11 cellular contexts compared by ENCODE assay signal in genomic region chr19:51837145-51837544, GRCh38. TPM values are rescaled to one million over a fixed set of nuclear protein-coding genes. Genes with fewer than 3 reads are reported as not detected.
"Had no signal": no experiment of that assay in that cellular context is flagged by ENCODE, and none has a peak within 500 bp of the region (broad histone marks: within the 10 kb centered on the region; RNA-seq: fewer than 3 reads in every experiment).

No MANE protein-coding gene starts in this region.

- H3K4me2 ChIP-seq: GM23338 had no signal

- H3K9ac ChIP-seq: GM23248 had no signal

- H3K4me1 ChIP-seq: HAP-1 had no signal

- DNase-seq: GM23248, GOT3, H7, H9, HCEC 1CT, HFFc6 had no signal

- H3K4me3 ChIP-seq: GM23248, GM23338, HAP-1 had no signal

- ATAC-seq: GM23338, HCT116 had no signal

- H3K9me3 ChIP-seq: HAP-1 had no signal

- H3K36me3 ChIP-seq: HAP-1 had no signal

- H3K27ac ChIP-seq: GM23248 had no signal

- H2AFZ ChIP-seq: GM23248, GM23338 had no signal

- FAIRE-seq: H1, H54 had no signal

RNA-seq across cellular contexts. Expression of gene FPR3, which starts 42.2 kb away (rescaled TPM):
- total RNA-seq: GM23248, GM23338, H1, H7, H9, HFFc6 had no signal
- polyA plus RNA-seq: GM23248, GM23338, H1 had no signal
